13 cellular contexts compared by ENCODE assay signal in genomic region chr2:128374711-128375413, GRCh38. TPM values are rescaled to one million over a fixed set of nuclear protein-coding genes. Genes with fewer than 3 reads are reported as not detected.
DNase-seq lines count a peak whose midpoint lies in the region; FAIRE-seq and TF ChIP-seq lines count a peak whose summit lies in the region.
"Had no signal": no experiment of that assay in that cellular context is flagged by ENCODE, and none has a peak within 500 bp of the region (broad histone marks: within the 10 kb centered on the region; RNA-seq: fewer than 3 reads in every experiment).

No MANE protein-coding gene starts in this region.

- no peak for FAIRE-seq in astrocyte (lab: Jason Lieb, UNC)

- no peaks in the 10 kb centered on the region for H3F3A ChIP-seq in Loucy (ENCODE audit: low read depth)
- peaks cover 17% of the 10 kb centered on the region for H3F3A ChIP-seq in neural progenitor cell (ENCODE audit: low read depth)

- H3K36me3 Mint-ChIP-seq in astrocyte (ENCODE audit: low read depth, unreplicated experiment) (no peaks in the 10 kb centered on the region), mesothelial cell of epicardium (no peaks in the 10 kb centered on the region), neural progenitor cell (no peaks in the 10 kb centered on the region)
- H3K36me3 Mint-ChIP-seq: stimulated activated memory B cell treated with anti-CD40 and anti-IgM and Interleukin-4, amounts not matched to agents 10 μg/mL and 1 μg/mL and 100 μg/mL, for 72 hours had no signal

- TF ChIP-seq CTCF in Loucy (conservative IDR thresholded peaks at IDR 0.05; ENCODE audit: low read length) (no peak), astrocyte (IDR thresholded peaks at IDR 0.05; ENCODE audit: insufficient read depth, low read depth, low read length) (no peak), mesothelial cell of epicardium (IDR thresholded peaks at IDR 0.05; ENCODE audit: unreplicated experiment) (no peak), tibial artery (IDR thresholded peaks at IDR 0.05) (no peak), neural progenitor cell (IDR thresholded peaks at IDR 0.05) (no peak)

- H2AFZ ChIP-seq in Loucy (ENCODE audit: low read length) (no peak overlapping the region), astrocyte (ENCODE audit: low read depth, low read length) (no peak overlapping the region), neural progenitor cell (replicated peaks) (no peak overlapping the region)

- intact Hi-C loops in tibial artery (cut with DNase I; ENCODE audit: low total_unique reads) = no loop called here

- H3K4me1 ChIP-seq in Loucy (ENCODE audit: insufficient read depth, low read length, poor library complexity, severe bottlenecking) = peaks cover 44% of the 10 kb centered on the region
- H3K4me1 ChIP-seq in astrocyte (ENCODE audit: insufficient read depth, low read length) = peaks cover 25% of the 10 kb centered on the region
- peaks cover 0 to 58% (median 34%) of the 10 kb centered on the region in 4 donors for H3K4me1 ChIP-seq in tibial artery
- peaks cover 23% of the 10 kb centered on the region for H3K4me1 ChIP-seq in neural progenitor cell

- H3K9me3 Mint-ChIP-seq in astrocyte (ENCODE audit: unreplicated experiment) (peaks cover 3% of the 10 kb centered on the region), mesothelial cell of epicardium (no peaks in the 10 kb centered on the region), neural progenitor cell (no peaks in the 10 kb centered on the region)
- H3K9me3 Mint-ChIP-seq: stimulated activated memory B cell treated with anti-CD40 and anti-IgM and Interleukin-4, amounts not matched to agents 10 μg/mL and 1 μg/mL and 100 μg/mL, for 72 hours had no signal

- H3K9ac ChIP-seq in Loucy (ENCODE audit: low read depth, low read length, poor library complexity, severe bottlenecking) = peak overlapping the region; percentile 12
- no peak overlapping the region for H3K9ac ChIP-seq in astrocyte (ENCODE audit: low read length)
- no peak overlapping the region for H3K9ac ChIP-seq in neural progenitor cell

- H4K20me1 ChIP-seq in Loucy (ENCODE audit: insufficient read depth, low read length, poor library complexity, severe bottlenecking) = no peaks in the 10 kb centered on the region
- no peaks in the 10 kb centered on the region for H4K20me1 ChIP-seq in astrocyte (ENCODE audit: insufficient read depth, low read length)
- no peaks in the 10 kb centered on the region for H4K20me1 ChIP-seq in neural progenitor cell (ENCODE audit: low read depth)

- DNase-seq in astrocyte (ENCODE audit: low read depth) (no peak), mesothelial cell of epicardium (ENCODE audit: low spot score in 2 of 2, unreplicated experiment in 2 of 2) (no peak), tibial artery (peak; percentile 19 to 64), DMS114 treated with DMSO at 0.1 percent for 48 hours (lab: John Stamatoyannopoulos, UW; ENCODE audit: unreplicated experiment) (no peak), neural progenitor cell (ENCODE audit: low spot score) (no peak)
- no peak for DNase-seq in stimulated activated naive CD4-positive, alpha-beta T cell treated with Interleukin-2 at 50 U/mL for 16 hours (lab: John Stamatoyannopoulos, UW)
- DNase-seq: COR-L47; effector CD8-positive, alpha-beta T cell; glutamatergic neuron; MV-4-11; stimulated activated CD4-positive, alpha-beta T cell treated with anti-CD3 and anti-CD28 coated beads, Interleukin-1b, Interleukin-23, amount 100 ng/mL, for 48 hours had no signal

- H3K4me3 ChIP-seq in Loucy (ENCODE audit: low read length, poor library complexity, severe bottlenecking) (no peak overlapping the region), astrocyte (ENCODE audit: insufficient read depth, low read depth, low read length) (no peak overlapping the region), tibial artery (no peak overlapping the region), neural progenitor cell (no peak overlapping the region)

- H3K4me1 Mint-ChIP-seq in astrocyte (ENCODE audit: low read depth, unreplicated experiment) (peaks cover 21% of the 10 kb centered on the region), mesothelial cell of epicardium (peaks cover 68% of the 10 kb centered on the region), neural progenitor cell (peaks cover 48% of the 10 kb centered on the region)
- H3K4me1 Mint-ChIP-seq: stimulated activated memory B cell treated with anti-CD40 and anti-IgM and Interleukin-4, amounts not matched to agents 10 μg/mL and 1 μg/mL and 100 μg/mL, for 72 hours had no signal

- H3K9me3 ChIP-seq in Loucy (ENCODE audit: insufficient read depth, low read depth, low read length) (no peaks in the 10 kb centered on the region), astrocyte (ENCODE audit: insufficient read depth, low read depth, low read length) (no peaks in the 10 kb centered on the region), tibial artery (no peaks in the 10 kb centered on the region), neural progenitor cell (ENCODE audit: low read depth) (no peaks in the 10 kb centered on the region)

- H3K9me2 ChIP-seq in Loucy (replicated peaks; ENCODE audit: low read depth, low read length) = no peaks in the 10 kb centered on the region

- H3K36me3 ChIP-seq in Loucy (ENCODE audit: insufficient read depth, low read length) = no peaks in the 10 kb centered on the region
- no peaks in the 10 kb centered on the region for H3K36me3 ChIP-seq in astrocyte (ENCODE audit: insufficient read depth, low read length)
- no peaks in the 10 kb centered on the region for H3K36me3 ChIP-seq in tibial artery
- H3K36me3 ChIP-seq in neural progenitor cell = no peaks in the 10 kb centered on the region

- H3K27ac Mint-ChIP-seq in astrocyte (ENCODE audit: unreplicated experiment) (peak overlapping the region; percentile 66), mesothelial cell of epicardium (peak overlapping the region; percentile 90), neural progenitor cell (no peak overlapping the region)
- H3K27ac Mint-ChIP-seq: stimulated activated memory B cell treated with anti-CD40 and anti-IgM and Interleukin-4, amounts not matched to agents 10 μg/mL and 1 μg/mL and 100 μg/mL, for 72 hours had no signal

- no peaks in the 10 kb centered on the region for H3K27me3 ChIP-seq in Loucy (ENCODE audit: insufficient read depth, low read length, poor library complexity, severe bottlenecking)
- no peaks in the 10 kb centered on the region for H3K27me3 ChIP-seq in astrocyte (ENCODE audit: insufficient read depth, low read length)
- H3K27me3 ChIP-seq in tibial artery = no peaks in the 10 kb centered on the region
- H3K27me3 ChIP-seq in neural progenitor cell = no peaks in the 10 kb centered on the region

- H3K79me2 ChIP-seq in Loucy (ENCODE audit: insufficient read depth, low read length) = no peaks in the 10 kb centered on the region
- H3K79me2 ChIP-seq in astrocyte (ENCODE audit: insufficient read depth, low read length) = no peaks in the 10 kb centered on the region
- H3K79me2 ChIP-seq in neural progenitor cell (ENCODE audit: low read depth) = no peaks in the 10 kb centered on the region

- H3K27me3 Mint-ChIP-seq in astrocyte (ENCODE audit: low read depth, unreplicated experiment) (peaks cover 24% of the 10 kb centered on the region), mesothelial cell of epicardium (ENCODE audit: low read depth) (no peaks in the 10 kb centered on the region), neural progenitor cell (ENCODE audit: insufficient read depth, low read depth) (peaks cover 11% of the 10 kb centered on the region)

- H3K27ac ChIP-seq in astrocyte (ENCODE audit: low read depth, low read length) (no peak overlapping the region), tibial artery (peak overlapping the region; percentile 71 to 75), neural progenitor cell (no peak overlapping the region)

- no peak overlapping the region for H3K4me3 Mint-ChIP-seq in astrocyte (ENCODE audit: unreplicated experiment)
- no peak overlapping the region for H3K4me3 Mint-ChIP-seq in mesothelial cell of epicardium
- H3K4me3 Mint-ChIP-seq in neural progenitor cell = no peak overlapping the region
- H3K4me3 Mint-ChIP-seq: stimulated activated memory B cell treated with anti-CD40 and anti-IgM and Interleukin-4, amounts not matched to agents 10 μg/mL and 1 μg/mL and 100 μg/mL, for 72 hours had no signal

- H3K4me2 ChIP-seq in Loucy (ENCODE audit: low read depth, low read length, poor library complexity, severe bottlenecking) (no peak overlapping the region), astrocyte (ENCODE audit: low read length) (peak overlapping the region; percentile 25), neural progenitor cell (no peak overlapping the region)

RNA-seq across cellular contexts. Expression of gene HS6ST1, which starts 56.2 kb away (rescaled TPM):
- total RNA-seq in astrocyte (20.5 and 20.9 TPM in 2 replicates), mesothelial cell of epicardium (139 to 141 TPM (median 141 TPM) in 3 replicates), neural progenitor cell (ENCODE audit: low replicate concordance) (31.1 and 71.0 TPM in 2 replicates)

Comparison
In these comparisons a context has a peak if more than half of its experiments do, and no peak if none do; other contexts are left out.
1. DNase-seq: peak in tibial artery (2 of 2); none in astrocyte (single experiment), mesothelial cell of epicardium (0 of 2), DMS114 treated with DMSO at 0.1 percent for 48 hours (single experiment), neural progenitor cell (single experiment) and stimulated activated naive CD4-positive, alpha-beta T cell treated with Interleukin-2 at 50 U/mL for 16 hours (single experiment).
2. H3K27ac ChIP-seq: peak in tibial artery (2 of 2); none in astrocyte (single experiment) and neural progenitor cell (single experiment).